ENCODE assay signal across 19 cellular contexts in the genomic region with DNA sequence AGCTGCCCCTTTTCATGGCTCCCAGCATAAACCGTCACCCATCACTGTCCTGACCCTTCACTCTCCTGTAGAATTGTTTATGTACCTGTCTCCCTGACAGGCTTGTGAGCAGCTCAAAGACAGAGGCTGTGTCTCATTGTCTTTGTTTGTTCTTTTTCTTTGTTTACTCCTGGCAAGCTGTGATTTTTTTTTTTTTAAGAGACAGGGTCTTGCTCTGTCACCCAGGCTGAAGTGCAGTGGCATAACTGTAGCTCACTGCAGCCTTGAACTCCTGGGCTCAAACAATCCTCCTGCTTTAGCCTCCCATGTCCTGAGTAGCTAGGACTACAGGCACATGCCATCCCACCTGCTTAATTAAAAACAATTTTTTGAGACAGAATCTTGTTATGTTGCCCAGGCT. TPM values are rescaled to one million over a fixed set of nuclear protein-coding genes. Genes with fewer than 3 reads are reported as not detected.
"Had no signal": no experiment of that assay in that cellular context is flagged by ENCODE, and none has a peak within 500 bp of the region (broad histone marks: within the 10 kb centered on the region; RNA-seq: fewer than 3 reads in every experiment).

No MANE protein-coding gene starts in this region.

- H3K27ac ChIP-seq: lower lobe of right lung, pancreas, tibial nerve had no signal

- H3K4me3 Mint-ChIP-seq: activated CD4-positive, alpha-beta memory T cell treated with anti-CD3 and anti-CD28 coated beads for 36 hours; activated naive CD8-positive, alpha-beta T cell treated with anti-CD3 and anti-CD28 coated beads for 36 hours; naive thymus-derived CD8-positive, alpha-beta T cell had no signal

- H3K9me3 ChIP-seq: lower lobe of right lung, pancreas, tibial nerve had no signal

- ATAC-seq: lower lobe of right lung; naive thymus-derived CD8-positive, alpha-beta T cell; pancreas; sciatic nerve had no signal

- H3K27ac Mint-ChIP-seq: activated CD4-positive, alpha-beta memory T cell treated with anti-CD3 and anti-CD28 coated beads for 36 hours; activated naive CD8-positive, alpha-beta T cell treated with anti-CD3 and anti-CD28 coated beads for 36 hours had no signal

- H3K27me3 Mint-ChIP-seq: activated CD4-positive, alpha-beta memory T cell treated with anti-CD3 and anti-CD28 coated beads for 36 hours; activated naive CD8-positive, alpha-beta T cell treated with anti-CD3 and anti-CD28 coated beads for 36 hours; naive thymus-derived CD8-positive, alpha-beta T cell had no signal

- H3K9me3 Mint-ChIP-seq: activated CD4-positive, alpha-beta memory T cell treated with anti-CD3 and anti-CD28 coated beads for 36 hours; activated naive CD8-positive, alpha-beta T cell treated with anti-CD3 and anti-CD28 coated beads for 36 hours; naive thymus-derived CD8-positive, alpha-beta T cell had no signal

- H3K4me1 ChIP-seq: pancreas had no signal

- H3K4me1 Mint-ChIP-seq: activated naive CD8-positive, alpha-beta T cell treated with anti-CD3 and anti-CD28 coated beads for 36 hours had no signal

- H3K4me3 ChIP-seq: lower lobe of right lung, pancreas, smooth muscle cell, tibial nerve had no signal

- H3K27me3 ChIP-seq: pancreas, tibial nerve had no signal

- DNase-seq: activated CD4-positive, alpha-beta memory T cell treated with anti-CD3 and anti-CD28 coated beads for 36 hours; activated gamma-delta T cell treated with Interleukin-2 at 50 U/mL for 16 hours; activated naive CD8-positive, alpha-beta T cell treated with anti-CD3 and anti-CD28 coated beads for 36 hours; activated T-cell treated with anti-CD3 and anti-CD28 coated beads, Interleukin-2, amount 50 U/mL, for 48 hours; amniotic stem cell; hypothalamus; lower lobe of right lung; naive thymus-derived CD8-positive, alpha-beta T cell; stimulated activated CD4-positive, alpha-beta T cell treated with anti-CD3 and anti-CD28 coated beads, Interleukin-4, amount 100 ng/mL, for 24 hours; stimulated activated naive CD4-positive, alpha-beta T cell treated with Interleukin-2 at 50 U/mL for 16 hours had no signal

RNA-seq across cellular contexts. Expression of gene F2, which starts 28.3 kb away (rescaled TPM):
- total RNA-seq: activated naive CD8-positive, alpha-beta T cell treated with anti-CD3 and anti-CD28 coated beads for 36 hours; cardiac septum; frontal cortex; lower lobe of right lung; mesenteric fat pad; naive thymus-derived CD8-positive, alpha-beta T cell; sciatic nerve; subcutaneous adipose tissue; tibial nerve had no signal
- polyA plus RNA-seq: keratinocyte; naive thymus-derived CD8-positive, alpha-beta T cell had no signal
